In genomic region chr6:54892831-54893230, GRCh38 we compare ENCODE assay signal across 15 cellular contexts. TPM values are rescaled to one million over a fixed set of nuclear protein-coding genes. Genes with fewer than 3 reads are reported as not detected.
DNase-seq lines count a peak whose midpoint lies in the region; FAIRE-seq and TF ChIP-seq lines count a peak whose summit lies in the region.
"Had no signal": no experiment of that assay in that cellular context is flagged by ENCODE, and none has a peak within 500 bp of the region (broad histone marks: within the 10 kb centered on the region; RNA-seq: fewer than 3 reads in every experiment).

No MANE protein-coding gene starts in this region.

- H3K4me3 ChIP-seq in keratinocyte (ENCODE audit: control insufficient read depth in 2 of 3, extremely low read depth in 1 of 3, insufficient read depth in 2 of 3, low read depth in 1 of 3, low read length in 3 of 3) (no peak overlapping the region), OCI-LY7 (ENCODE audit: low read depth, low read length, poor library complexity, severe bottlenecking) (no peak overlapping the region), vagina (no peak overlapping the region)
- H3K4me3 ChIP-seq: esophagus muscularis mucosa had no signal

- H4K20me1 ChIP-seq in keratinocyte (ENCODE audit: control insufficient read depth, extremely low read depth, insufficient read depth, low read length) (peaks cover 3% of the 10 kb centered on the region), OCI-LY7 (ENCODE audit: insufficient read depth, low read length) (no peaks in the 10 kb centered on the region)

- peaks cover 2 to 3% of the 10 kb centered on the region in 2 experiments for H3K36me3 ChIP-seq in keratinocyte (ENCODE audit: control insufficient read depth in 2 of 2, extremely low read depth in 1 of 2, insufficient read depth in 2 of 2, low read length in 2 of 2)
- no peaks in the 10 kb centered on the region for H3K36me3 ChIP-seq in OCI-LY7 (ENCODE audit: insufficient read depth, low read length)
- H3K36me3 ChIP-seq in vagina, result no peaks in the 10 kb centered on the region
- H3K36me3 ChIP-seq: esophagus muscularis mucosa had no signal

- H3K9me2 ChIP-seq in OCI-LY7 (ENCODE audit: insufficient read depth, low read length), result no peaks in the 10 kb centered on the region

- H3K27ac ChIP-seq in keratinocyte (ENCODE audit: control insufficient read depth, insufficient read depth, low read length), result peak overlapping the region; percentile 65
- H3K27ac ChIP-seq in OCI-LY7 (ENCODE audit: low read depth, low read length, poor library complexity, severe bottlenecking), result no peak overlapping the region
- H3K27ac ChIP-seq in vagina, result no peak overlapping the region
- H3K27ac ChIP-seq: esophagus muscularis mucosa had no signal

- intact Hi-C loops in OCI-LY7 (cut with micrococcal nuclease; ENCODE audit: unreplicated experiment), result no loop called here
- intact Hi-C loops in vagina (cut with DNase I), result no loop called here

- H2AFZ ChIP-seq in keratinocyte (ENCODE audit: control insufficient read depth, low read length), result no peak overlapping the region
- no peak overlapping the region for H2AFZ ChIP-seq in OCI-LY7 (ENCODE audit: low read length)

- DNase-seq in AG08395 (ENCODE audit: low spot score), result peak; percentile 40
- DNase-seq in HPDE6-E6E7 (ENCODE audit: extremely low spot score), result peak; percentile 46
- peak; percentile 92 for DNase-seq in amniotic epithelial cell (ENCODE audit: low read depth)
- DNase-seq in keratinocyte (ENCODE audit: low read depth, low spot score), result peak; percentile 92
- no peak for DNase-seq in nucleus accumbens (lab: John Stamatoyannopoulos, UW)
- DNase-seq in OCI-LY7 (ENCODE audit: low spot score), result no peak
- no peak for DNase-seq in GM10266 (ENCODE audit: extremely low spot score)
- no peak for DNase-seq in vagina (ENCODE audit: extremely low spot score in 2 of 2)
- DNase-seq: activated T-cell treated with anti-CD3 and anti-CD28 coated beads, Interleukin-2, amount 50 U/mL, for 24 hours; NCI-H1048; NCI-H524; stimulated activated CD4-positive, alpha-beta T cell treated with anti-CD3 and anti-CD28 coated beads, Interleukin-12 subunit alpha, Interleukin-12 subunit beta, amount 100 ng/mL, for 4 hours had no signal

- H3K27me3 ChIP-seq in keratinocyte (ENCODE audit: control insufficient read depth, extremely low read depth, insufficient read depth, low read length) (no peaks in the 10 kb centered on the region), vagina (no peaks in the 10 kb centered on the region)
- H3K27me3 ChIP-seq: esophagus muscularis mucosa had no signal

- TF ChIP-seq POLR2A in vagina (IDR thresholded peaks at IDR 0.05), result no peak

- H3K4me1 ChIP-seq in keratinocyte (ENCODE audit: control insufficient read depth, extremely low read depth, insufficient read depth, low read length) (peaks cover 25% of the 10 kb centered on the region), OCI-LY7 (ENCODE audit: insufficient read depth, low read length, poor library complexity, severe bottlenecking) (no peaks in the 10 kb centered on the region), vagina (no peaks in the 10 kb centered on the region)
- H3K4me1 ChIP-seq: esophagus muscularis mucosa had no signal

- CTCF ChIA-PET in OCI-LY7 (lab: Charles Lee; ENCODE audit: unreplicated experiment), result no interaction called here

- dilution Hi-C loops in keratinocyte (cut with MboI; ENCODE audit: extremely low pct_ligation_motif_present, low sequenced_read_pairs), result no loop called here

- no TSS peak for BruUV-seq in OCI-LY7 (replicated peaks; lab: Mats Ljungman, UMichigan)

- peaks cover 66% of the 10 kb centered on the region for H3K79me2 ChIP-seq in keratinocyte (ENCODE audit: control insufficient read depth, insufficient read depth, low read length)
- no peaks in the 10 kb centered on the region for H3K79me2 ChIP-seq in OCI-LY7 (ENCODE audit: insufficient read depth, low read depth, low read length)

- H3K4me2 ChIP-seq in keratinocyte (ENCODE audit: control insufficient read depth, extremely low read depth, insufficient read depth, low read depth, low read length), result no peak overlapping the region
- no peak overlapping the region for H3K4me2 ChIP-seq in OCI-LY7 (ENCODE audit: low read length)

- H3K9ac ChIP-seq in keratinocyte (ENCODE audit: control insufficient read depth, extremely low read depth, insufficient read depth, low read length), result no peak overlapping the region

- peak; percentile 98 for FAIRE-seq in keratinocyte (lab: Jason Lieb, UNC)

- POLR2A ChIA-PET in OCI-LY7 (lab: Charles Lee), result no interaction called here

- TF ChIP-seq CTCF in keratinocyte (optimal IDR thresholded peaks at IDR 0.05 in 1 of 3, IDR thresholded peaks at IDR 0.05 in 1 of 3, conservative IDR thresholded peaks at IDR 0.05 in 1 of 3; ENCODE audit: extremely low read depth in 1 of 3, insufficient read depth in 2 of 3, low read length in 3 of 3), result no peak
- no peak for TF ChIP-seq CTCF in OCI-LY7 (conservative IDR thresholded peaks at IDR 0.05; ENCODE audit: low read length)
- no peak for TF ChIP-seq CTCF in GM10266 (IDR thresholded peaks at IDR 0.05; ENCODE audit: control insufficient read depth, insufficient read depth, low read depth, missing control alignments)
- no peak for TF ChIP-seq CTCF in vagina (IDR thresholded peaks at IDR 0.05)

- no peaks in the 10 kb centered on the region for H3K9me3 ChIP-seq in keratinocyte (ENCODE audit: control insufficient read depth, low read depth, low read length)
- H3K9me3 ChIP-seq in OCI-LY7 (ENCODE audit: low read length), result no peaks in the 10 kb centered on the region
- H3K9me3 ChIP-seq in vagina, result no peaks in the 10 kb centered on the region
- H3K9me3 ChIP-seq: esophagus muscularis mucosa had no signal

- H3K9me1 ChIP-seq in keratinocyte (ENCODE audit: control insufficient read depth, extremely low read depth, insufficient read depth, low read length), result no peaks in the 10 kb centered on the region

RNA-seq across cellular contexts. Expression of gene FAM83B, which starts 46.3 kb away (rescaled TPM):
- 19.3 to 30.3 TPM (median 26.5 TPM) in 3 replicates for polyA plus RNA-seq in keratinocyte
- polyA plus RNA-seq in keratinocyte (2011; ENCODE audit: low read depth), result 17.3 TPM
- 9.3 and 22.6 TPM in 2 replicates for polyA plus RNA-seq in keratinocyte (2011; cell fraction: cytosol; rRNA removed)
- 37.4 and 43.7 TPM in 2 replicates for polyA plus RNA-seq in keratinocyte (2011; cell fraction: nucleus; rRNA removed)
- 16.0 and 22.5 TPM in 2 replicates for polyA plus RNA-seq in keratinocyte (2012; ENCODE audit: low replicate concordance)
- polyA minus RNA-seq in keratinocyte, result 23.3 to 129 TPM (median 87.9 TPM) in 3 replicates
- polyA minus RNA-seq in keratinocyte (2011; cell fraction: cytosol; rRNA and poly(A)+ RNA removed), result 42.2 TPM
- polyA minus RNA-seq in keratinocyte (2011; cell fraction: nucleus; rRNA and poly(A)+ RNA removed), result 117 and 220 TPM in 2 replicates
- total RNA-seq in OCI-LY7 (2014; rRNA removed; shearing (Covaris generic)), result not detected in 2 replicates
- total RNA-seq in OCI-LY7 (2022) (not detected in 2 replicates), vagina (35.8 TPM)
- total RNA-seq: neural crest cell had no signal
- polyA plus RNA-seq: CD14-positive monocyte had no signal

Comparison
In these comparisons a context has a peak if more than half of its experiments do, and no peak if none do; other contexts are left out.
1. DNase-seq: peak in AG08395 (single experiment), HPDE6-E6E7 (single experiment), amniotic epithelial cell (single experiment) and keratinocyte (single experiment); none in nucleus accumbens (0 of 56), OCI-LY7 (single experiment), GM10266 (single experiment) and vagina (0 of 2).
2. RNA of gene FAM83B, which starts 46.3 kb away (total RNA-seq): 35.8 TPM in vagina (single experiment); not detected in OCI-LY7; every median in the first group is over 10 times any median in the second.